Comparison of ENCODE assay signal across 20 cellular contexts in genomic region chr2:71598526-71598925, GRCh38.
DNase-seq lines count a peak whose midpoint lies in the region; ATAC-seq and TF ChIP-seq lines count a peak whose summit lies in the region.
"Had no signal": no experiment of that assay in that cellular context is flagged by ENCODE, and none has a peak within 500 bp of the region (broad histone marks: within the 10 kb centered on the region; RNA-seq: fewer than 3 reads in every experiment).

No MANE protein-coding gene starts in this region.

- H3K4me2 ChIP-seq in BLaER1 = peak overlapping the region; percentile 95
- H3K4me2 ChIP-seq in neuronal stem cell (ENCODE audit: insufficient read depth, low read length, poor library complexity, severe bottlenecking) = no peak overlapping the region
- H3K4me2 ChIP-seq: GM23338 had no signal

- H2BK15ac ChIP-seq in neuronal stem cell (ENCODE audit: low read length) = no peak overlapping the region

- H3K9me3 ChIP-seq in BLaER1 = no peaks in the 10 kb centered on the region
- H3K9me3 ChIP-seq in neuronal stem cell (replicated peaks in 1 of 2; ENCODE audit: control insufficient read depth in 2 of 2, insufficient read depth in 1 of 2, low read depth in 1 of 2, low read length in 2 of 2) = no peaks in the 10 kb centered on the region

- H2AK5ac ChIP-seq in neuronal stem cell (ENCODE audit: low read depth, low read length) = no peak overlapping the region

- no peak overlapping the region for H3K23ac ChIP-seq in neuronal stem cell (ENCODE audit: low read depth, low read length, poor library complexity)

- WGBS in neuronal stem cell (ENCODE audit: extremely low coverage in 2 of 2, insufficient read length in 2 of 2, insufficient replicate concordance in 1 of 2), 2 donors = no CpG with 5 or more reads among the region's 14 CpGs

- peaks cover 43% of the 10 kb centered on the region for H3K4me1 Mint-ChIP-seq in endothelial cell (ENCODE audit: unreplicated experiment)
- H3K4me1 Mint-ChIP-seq: B cell; CD4-positive, alpha-beta memory T cell had no signal

- H3K27me3 ChIP-seq in BLaER1 (peaks cover 5% of the 10 kb centered on the region; the same call in 1 of the 2 replicates), neuronal stem cell (ENCODE audit: control insufficient read depth in 3 of 3, insufficient read depth in 3 of 3, low read depth in 1 of 3, low read length in 3 of 3) (peaks cover 0 to 5% (median 0%) of the 10 kb centered on the region in 3 experiments)

- H3K14ac ChIP-seq in neuronal stem cell (ENCODE audit: low read length) = no peak overlapping the region

- no peak overlapping the region for H3K4ac ChIP-seq in neuronal stem cell (ENCODE audit: low read length)

- peak overlapping the region; percentile 37 for H3K4me3 Mint-ChIP-seq in endothelial cell (ENCODE audit: unreplicated experiment)
- H3K4me3 Mint-ChIP-seq: B cell; CD4-positive, alpha-beta memory T cell; GM23338; H9 had no signal

- ATAC-seq in GM21717 (IDR thresholded peaks at IDR 0.05; ENCODE audit: unreplicated experiment) (no peak), GM21447 (IDR thresholded peaks at IDR 0.05; ENCODE audit: unreplicated experiment) (no peak), GM21529 (IDR thresholded peaks at IDR 0.05; ENCODE audit: unreplicated experiment) (no peak)
- ATAC-seq: GM23338, HCT116 had no signal

- H4K91ac ChIP-seq in neuronal stem cell (ENCODE audit: low read depth, low read length, poor library complexity) = no peak overlapping the region

- no peak overlapping the region for H2AFZ ChIP-seq in neuronal stem cell (ENCODE audit: low read length)
- H2AFZ ChIP-seq: GM23338 had no signal

- no peak overlapping the region for H2BK5ac ChIP-seq in neuronal stem cell (ENCODE audit: low read length)

- peaks cover 45% of the 10 kb centered on the region for H4K20me1 ChIP-seq in BLaER1

- H3K4me1 ChIP-seq in BLaER1 (peaks cover 89% of the 10 kb centered on the region), neuronal stem cell (ENCODE audit: control insufficient read depth in 2 of 2, insufficient read depth in 1 of 2, low read depth in 1 of 2, low read length in 2 of 2) (peaks cover 12 to 18% of the 10 kb centered on the region in 2 donors)

- peaks cover 24% of the 10 kb centered on the region for H3K27me3 Mint-ChIP-seq in endothelial cell (ENCODE audit: unreplicated experiment)

- H3K9me3 Mint-ChIP-seq in endothelial cell (ENCODE audit: unreplicated experiment) = no peaks in the 10 kb centered on the region
- H3K9me3 Mint-ChIP-seq: CD4-positive, alpha-beta memory T cell; GM23338; H9 had no signal

- H3K27ac ChIP-seq in BLaER1 = no peak overlapping the region
- H3K27ac ChIP-seq in neuronal stem cell (replicated peaks; ENCODE audit: low read length) = no peak overlapping the region
- H3K27ac ChIP-seq: 22Rv1 had no signal

- TF ChIP-seq CTCF in NB4 (IDR thresholded peaks at IDR 0.05; ENCODE audit: low read depth, low read length) (no peak), endothelial cell (IDR thresholded peaks at IDR 0.05; ENCODE audit: unreplicated experiment) (no peak)

- peak overlapping the region; percentile 13 for H3K18ac ChIP-seq in neuronal stem cell (ENCODE audit: low read length)

- H2BK12ac ChIP-seq in neuronal stem cell (ENCODE audit: low read length) = no peak overlapping the region

- peaks cover 66% of the 10 kb centered on the region for H3K36me3 Mint-ChIP-seq in endothelial cell (ENCODE audit: low read depth, unreplicated experiment)
- H3K36me3 Mint-ChIP-seq: CD4-positive, alpha-beta memory T cell had no signal

- H3K4me3 ChIP-seq in BLaER1 (peak overlapping the region; percentile 48), NB4 (ENCODE audit: low read depth, low read length) (peak overlapping the region; percentile 4), neuronal stem cell (ENCODE audit: low read length in 2 of 2) (no peak overlapping the region)
- H3K4me3 ChIP-seq: GM23338 had no signal

- H4K8ac ChIP-seq in neuronal stem cell (ENCODE audit: low read depth, low read length) = no peak overlapping the region

- peak overlapping the region; percentile 36 for H3K27ac Mint-ChIP-seq in endothelial cell (ENCODE audit: unreplicated experiment)
- H3K27ac Mint-ChIP-seq: B cell; CD4-positive, alpha-beta memory T cell; GM23338 had no signal

- no peak overlapping the region for H3K9ac ChIP-seq in BLaER1
- H3K9ac ChIP-seq in neuronal stem cell (ENCODE audit: low read depth, low read length, poor library complexity) = no peak overlapping the region

- DNase-seq in NB4 (ENCODE audit: low read depth) (peak; percentile 62), endothelial cell (ENCODE audit: low spot score) (no peak), neuronal stem cell (ENCODE audit: low spot score) (no peak)
- DNase-seq in stimulated activated CD8-positive, alpha-beta memory T cell treated with anti-CD3 and anti-CD28 coated beads, Interleukin-4, amount 100 ng/mL, for 48 hours = no peak
- DNase-seq: C1 segment of cervical spinal cord; Calu3; CD4-positive, alpha-beta memory T cell; COR-L47; DMS53; DMS79 treated with DMSO at 0.1 percent for 48 hours; GF-D8; H9 had no signal

- no peak for TF ChIP-seq POLR2A in NB4 (IDR thresholded peaks at IDR 0.05; ENCODE audit: extremely low read depth, insufficient read length)

- H2BK120ac ChIP-seq in neuronal stem cell (ENCODE audit: low read depth, low read length) = no peak overlapping the region

- H3K36me3 ChIP-seq in BLaER1 (no peaks in the 10 kb centered on the region), neuronal stem cell (replicated peaks in 1 of 2; ENCODE audit: control insufficient read depth in 2 of 2, insufficient read depth in 2 of 2, low read length in 2 of 2) (no peaks in the 10 kb centered on the region)

- no peaks in the 10 kb centered on the region for H3K79me1 ChIP-seq in neuronal stem cell (ENCODE audit: low read depth, low read length)

Comparison
In these comparisons a context has a peak if more than half of its experiments do, and no peak if none do; other contexts are left out.
1. H3K4me3 ChIP-seq: peak in BLaER1 (single experiment) and NB4 (single experiment); none in neuronal stem cell (0 of 2).